ENCODE assay signal across 1 cellular context in the genomic region with DNA sequence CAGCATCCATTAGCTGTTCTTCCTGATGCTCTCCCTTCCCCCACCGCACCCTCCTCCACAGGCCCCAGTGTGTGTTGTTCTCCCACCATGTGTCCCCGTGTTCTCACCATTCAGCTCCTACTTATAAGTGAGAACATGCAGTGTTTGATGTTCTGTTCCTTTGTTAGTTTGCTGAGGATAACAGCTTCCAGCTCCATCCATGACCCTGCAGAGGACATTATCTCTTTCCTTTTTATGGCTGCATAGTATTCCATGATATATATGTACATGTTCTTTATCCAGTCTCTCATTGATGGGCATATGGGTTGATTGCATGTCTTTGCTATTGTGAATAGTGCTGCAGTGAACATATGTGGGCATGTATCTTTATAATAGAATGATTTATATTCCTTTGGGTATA.
A peak's percentile ranks its signal among the peaks of the same experiment; 100 is the strongest.
TF ChIP-seq lines count a peak whose summit lies in the region.

No MANE protein-coding gene starts in this region.

TF ChIP-seq in K562, 482 proteins besides CTCF, POLR2A, EP300 and RAD21:
- TF ChIP-seq, protein P1, sequence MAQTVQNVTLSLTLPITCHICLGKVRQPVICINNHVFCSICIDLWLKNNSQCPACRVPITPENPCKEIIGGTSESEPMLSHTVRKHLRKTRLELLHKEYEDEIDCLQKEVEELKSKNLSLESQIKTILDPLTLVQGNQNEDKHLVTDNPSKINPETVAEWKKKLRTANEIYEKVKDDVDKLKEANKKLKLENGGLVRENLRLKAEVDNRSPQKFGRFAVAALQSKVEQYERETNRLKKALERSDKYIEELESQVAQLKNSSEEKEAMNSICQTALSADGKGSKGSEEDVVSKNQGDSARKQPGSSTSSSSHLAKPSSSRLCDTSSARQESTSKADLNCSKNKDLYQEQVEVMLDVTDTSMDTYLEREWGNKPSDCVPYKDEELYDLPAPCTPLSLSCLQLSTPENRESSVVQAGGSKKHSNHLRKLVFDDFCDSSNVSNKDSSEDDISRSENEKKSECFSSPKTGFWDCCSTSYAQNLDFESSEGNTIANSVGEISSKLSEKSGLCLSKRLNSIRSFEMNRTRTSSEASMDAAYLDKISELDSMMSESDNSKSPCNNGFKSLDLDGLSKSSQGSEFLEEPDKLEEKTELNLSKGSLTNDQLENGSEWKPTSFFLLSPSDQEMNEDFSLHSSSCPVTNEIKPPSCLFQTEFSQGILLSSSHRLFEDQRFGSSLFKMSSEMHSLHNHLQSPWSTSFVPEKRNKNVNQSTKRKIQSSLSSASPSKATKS (CRISPR knock-in tag; IDR thresholded peaks at IDR 0.05) = no peak
- TF ChIP-seq ZNF146 (CRISPR knock-in tag; IDR thresholded peaks at IDR 0.05; ENCODE audit: unreplicated experiment) (peak; percentile 92), CAMTA2 (CRISPR knock-in tag; conservative IDR thresholded peaks at IDR 0.05) (no peak), NEUROD1 (IDR thresholded peaks at IDR 0.05; ENCODE audit: borderline replicate concordance, low read depth, low read length, partially characterized antibody) (no peak), KDM1A (IDR thresholded peaks at IDR 0.05) (peak; percentile 22 to 52; a peak in 2 of 4 replicates), RBM25 (IDR thresholded peaks at IDR 0.05; ENCODE audit: low read depth, low read length, severe bottlenecking) (peak; percentile 37), MED1 (CRISPR knock-in tag; IDR thresholded peaks at IDR 0.05; ENCODE audit: borderline replicate concordance) (no peak), BCOR (IDR thresholded peaks at IDR 0.05) (peak; percentile 59; the same call in 1 of the 2 replicates)
TF ChIP-seq in K562: peak in this region for 4.
